13 cellular contexts compared by ENCODE assay signal in genomic region chr19:46866407-46867132, GRCh38. TPM values are rescaled to one million over a fixed set of nuclear protein-coding genes. Genes with fewer than 3 reads are reported as not detected.
A peak's percentile ranks its signal among the peaks of the same experiment; 100 is the strongest.
DNase-seq lines count a peak whose midpoint lies in the region; ATAC-seq and TF ChIP-seq lines count a peak whose summit lies in the region.
"Had no signal": no experiment of that assay in that cellular context is flagged by ENCODE, and none has a peak within 500 bp of the region (broad histone marks: within the 10 kb centered on the region; RNA-seq: fewer than 3 reads in every experiment).

No MANE protein-coding gene starts in this region.

- H3K36me3 ChIP-seq in SK-N-MC (ENCODE audit: insufficient read depth, low read length): peaks cover 15% of the 10 kb centered on the region
- H3K36me3 ChIP-seq: BE2C had no signal

- TF ChIP-seq CTCF in type B pancreatic cell (conservative IDR thresholded peaks at IDR 0.05): no peak

- H3K4me1 ChIP-seq in right cardiac atrium (ENCODE audit: control insufficient read depth, insufficient read depth, low read length): peaks cover 17% of the 10 kb centered on the region

- H3K27ac ChIP-seq in SK-N-MC: peak overlapping the region; percentile 76
- peak overlapping the region; percentile 42 for H3K27ac ChIP-seq in right cardiac atrium (ENCODE audit: low read length)

- H3K4me1 Mint-ChIP-seq in activated naive CD8-positive, alpha-beta T cell (ENCODE audit: low read depth): peaks cover 22% of the 10 kb centered on the region
- peaks cover 30% of the 10 kb centered on the region for H3K4me1 Mint-ChIP-seq in activated naive CD8-positive, alpha-beta T cell treated with anti-CD3 and anti-CD28 coated beads for 36 hours
- H3K4me1 Mint-ChIP-seq in type B pancreatic cell (ENCODE audit: unreplicated experiment): peaks cover 24% of the 10 kb centered on the region

- H3K4me3 Mint-ChIP-seq in activated naive CD8-positive, alpha-beta T cell: no peak overlapping the region
- no peak overlapping the region for H3K4me3 Mint-ChIP-seq in activated naive CD8-positive, alpha-beta T cell treated with anti-CD3 and anti-CD28 coated beads for 36 hours
- H3K4me3 Mint-ChIP-seq in type B pancreatic cell: no peak overlapping the region

- H3K9me3 Mint-ChIP-seq in activated naive CD8-positive, alpha-beta T cell (ENCODE audit: low read depth): no peaks in the 10 kb centered on the region
- H3K9me3 Mint-ChIP-seq in activated naive CD8-positive, alpha-beta T cell treated with anti-CD3 and anti-CD28 coated beads for 36 hours: no peaks in the 10 kb centered on the region
- H3K9me3 Mint-ChIP-seq in type B pancreatic cell: no peaks in the 10 kb centered on the region

- no peaks in the 10 kb centered on the region for H3K27me3 ChIP-seq in right cardiac atrium (ENCODE audit: control insufficient read depth, insufficient read depth)
- H3K27me3 ChIP-seq: BE2C had no signal

- intact Hi-C loops in right cardiac atrium (cut with DNase I): loop anchor here in 3 of 4 donors (10.0 kb wide), 2 partner anchors 48 to 58 kb away; no protein-coding TSS in a partner anchor

- ATAC-seq in right cardiac atrium: no peak
- ATAC-seq: stimulated activated naive CD8-positive, alpha-beta T cell treated with anti-CD3 and anti-CD28 coated beads, Interleukin-15, Interleukin-2, amounts not matched to agents 100 U/mL and 50 U/mL, for 24 hours had no signal

- H3K36me3 Mint-ChIP-seq in activated naive CD8-positive, alpha-beta T cell: no peaks in the 10 kb centered on the region
- H3K36me3 Mint-ChIP-seq in activated naive CD8-positive, alpha-beta T cell treated with anti-CD3 and anti-CD28 coated beads for 36 hours: peaks cover 6% of the 10 kb centered on the region
- peaks cover 4% of the 10 kb centered on the region for H3K36me3 Mint-ChIP-seq in type B pancreatic cell

- H3K4me3 ChIP-seq in SK-N-MC: peak overlapping the region; percentile 3; the same call in 1 of the 2 replicates
- no peak overlapping the region for H3K4me3 ChIP-seq in right cardiac atrium (ENCODE audit: low read length)

- H3K9ac ChIP-seq in SK-N-MC (ENCODE audit: insufficient read length): peak overlapping the region; percentile 21

- WGBS in right cardiac atrium: 40% methylated on average over 3 of the region's 3 CpGs

- H3K27me3 Mint-ChIP-seq in activated naive CD8-positive, alpha-beta T cell: no peaks in the 10 kb centered on the region
- no peaks in the 10 kb centered on the region for H3K27me3 Mint-ChIP-seq in activated naive CD8-positive, alpha-beta T cell treated with anti-CD3 and anti-CD28 coated beads for 36 hours
- no peaks in the 10 kb centered on the region for H3K27me3 Mint-ChIP-seq in type B pancreatic cell

- peak overlapping the region; percentile 11 for H3K27ac Mint-ChIP-seq in activated naive CD8-positive, alpha-beta T cell
- H3K27ac Mint-ChIP-seq in activated naive CD8-positive, alpha-beta T cell treated with anti-CD3 and anti-CD28 coated beads for 36 hours: no peak overlapping the region
- peak overlapping the region; percentile 61 for H3K27ac Mint-ChIP-seq in type B pancreatic cell

- no peak for DNase-seq in activated naive CD8-positive, alpha-beta T cell treated with anti-CD3 and anti-CD28 coated beads for 36 hours
- DNase-seq in SK-N-MC (ENCODE audit: low read depth, low spot score) (no peak), right cardiac atrium (no peak), type B pancreatic cell (ENCODE audit: extremely low spot score, unreplicated experiment) (no peak), NCI-H345 (lab: John Stamatoyannopoulos, UW) (no peak), SKM-1 (lab: John Stamatoyannopoulos, UW; ENCODE audit: unreplicated experiment) (no peak)
- no peak for DNase-seq in stimulated activated CD4-positive, alpha-beta T cell treated with anti-CD3 and anti-CD28 coated beads, Interleukin-15, amount 100 ng/mL, for 24 hours
- DNase-seq: BE2C; kidney; NCI-H1694 treated with DMSO at 0.1 percent for 48 hours; small intestine; stimulated activated naive CD8-positive, alpha-beta T cell treated with anti-CD3 and anti-CD28 coated beads, Interleukin-15, Interleukin-2, amounts not matched to agents 100 U/mL and 50 U/mL, for 24 hours had no signal

- H3K9me3 ChIP-seq in SK-N-MC (ENCODE audit: low read depth, low read length): no peaks in the 10 kb centered on the region
- no peaks in the 10 kb centered on the region for H3K9me3 ChIP-seq in right cardiac atrium (ENCODE audit: control insufficient read depth, low read length)
- H3K9me3 ChIP-seq: BE2C had no signal

RNA-seq across cellular contexts. Expression of gene ARHGAP35, which starts 5.8 kb away (rescaled TPM):
- total RNA-seq in activated naive CD8-positive, alpha-beta T cell treated with anti-CD3 and anti-CD28 coated beads for 36 hours: 10 to 100 TPM; 13.6 to 13.7 TPM
- total RNA-seq in right cardiac atrium: 10 to 100 TPM; 71.5 to 85.6 (median 77.1) TPM
- polyA plus RNA-seq in right cardiac atrium: 46.6 TPM
- 54.1 and 72.3 TPM in 2 replicates for total RNA-seq in type B pancreatic cell (ENCODE audit: low replicate concordance)

RNA-seq across cellular contexts. Expression of gene AP2S1, which starts 15.9 kb away (rescaled TPM):
- 100 to 1,000 TPM; 112 to 114 TPM for total RNA-seq in activated naive CD8-positive, alpha-beta T cell treated with anti-CD3 and anti-CD28 coated beads for 36 hours
- total RNA-seq in right cardiac atrium: 100 to 1,000 TPM in 1 of 4 donors, 10 to 100 TPM in 3; 83.0 to 102 (median 93.9) TPM
- polyA plus RNA-seq in right cardiac atrium: 90.5 TPM
- 128 and 135 TPM in 2 replicates for total RNA-seq in type B pancreatic cell (ENCODE audit: low replicate concordance)
